23 cellular contexts compared by ENCODE assay signal in the genomic region with DNA sequence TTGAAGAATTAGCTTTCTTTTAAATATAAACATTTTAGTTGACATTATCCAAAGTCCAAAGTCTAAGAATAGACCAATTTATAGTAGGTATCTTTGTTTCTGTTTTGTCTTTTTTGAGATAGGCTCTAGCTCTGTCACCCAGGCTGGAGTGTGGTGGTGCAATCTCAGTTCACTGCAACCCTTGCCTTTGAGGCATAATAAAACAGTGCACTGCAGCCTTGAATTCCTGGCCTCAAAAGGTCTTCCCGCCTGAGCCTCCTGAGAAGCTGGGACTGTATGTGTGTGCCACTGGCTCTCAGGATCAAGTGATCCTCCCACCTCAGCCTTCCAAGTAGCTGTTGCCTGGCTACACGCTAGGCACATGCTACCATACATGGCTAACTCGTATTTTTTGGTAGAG.
"Had no signal": no experiment of that assay in that cellular context is flagged by ENCODE, and none has a peak within 500 bp of the region (broad histone marks: within the 10 kb centered on the region; RNA-seq: fewer than 3 reads in every experiment).

No MANE protein-coding gene starts in this region.

- H3K27me3 Mint-ChIP-seq: naive B cell; natural killer cell treated with Interleukin-12 subunit alpha and Interleukin-12 subunit beta and Interleukin-15 and Interleukin-18, amount 100 ng/mL, for 72 hours; progenitor cell of endocrine pancreas had no signal

- H3K27ac ChIP-seq: dorsolateral prefrontal cortex, gastrocnemius medialis, neural progenitor cell, parathyroid adenoma, stomach, thyroid gland, upper lobe of left lung had no signal

- H3K9me3 Mint-ChIP-seq: mesothelial cell of epicardium; naive B cell; natural killer cell treated with Interleukin-12 subunit alpha and Interleukin-12 subunit beta and Interleukin-15 and Interleukin-18, amount 100 ng/mL, for 72 hours; neural progenitor cell; stimulated activated effector memory CD8-positive, alpha-beta T cell treated with anti-CD3 and anti-CD28 coated beads, Interleukin-12 subunit alpha, Interleukin-12 subunit beta, amount 100 ng/mL, for 72 hours had no signal

- DNase-seq: dorsolateral prefrontal cortex; effector CD4-positive, alpha-beta T cell; foreskin fibroblast; gastrocnemius medialis; head of caudate nucleus; mesenchymal stem cell; mucosa of descending colon; naive B cell; stimulated activated CD4-positive, alpha-beta T cell treated with anti-CD3 and anti-CD28 coated beads, Interleukin-2, amount 100 ng/mL, for 24 hours; stimulated activated CD4-positive, alpha-beta T cell treated with anti-CD3 and anti-CD28 coated beads, Interleukin-4, amount 100 ng/mL, for 24 hours; stimulated activated naive CD4-positive, alpha-beta T cell treated with Interleukin-2 at 50 U/mL for 16 hours; stomach; thyroid gland; upper lobe of left lung had no signal

- H3K36me3 Mint-ChIP-seq: natural killer cell treated with Interleukin-12 subunit alpha and Interleukin-12 subunit beta and Interleukin-15 and Interleukin-18, amount 100 ng/mL, for 72 hours had no signal

- H3K9me3 ChIP-seq: gastrocnemius medialis, mucosa of descending colon, stomach, thyroid gland, upper lobe of left lung had no signal

- H3K4me3 ChIP-seq: dorsolateral prefrontal cortex, gastrocnemius medialis, mucosa of descending colon, neural progenitor cell, stomach, thyroid gland, upper lobe of left lung had no signal

- ATAC-seq: gastrocnemius medialis; mucosa of descending colon; natural killer cell treated with Interleukin-12 subunit alpha and Interleukin-12 subunit beta and Interleukin-15 and Interleukin-18, amount 100 ng/mL, for 72 hours; sciatic nerve; stimulated activated effector memory CD8-positive, alpha-beta T cell treated with anti-CD3 and anti-CD28 coated beads, Interleukin-12 subunit alpha, Interleukin-12 subunit beta, amount 100 ng/mL, for 72 hours had no signal

- H3K4me2 ChIP-seq: neural progenitor cell had no signal

- H3K79me2 ChIP-seq: parathyroid adenoma had no signal

- H3K4me1 Mint-ChIP-seq: mesothelial cell of epicardium, naive B cell, neural progenitor cell had no signal

- H3K9ac ChIP-seq: neural progenitor cell, parathyroid adenoma had no signal

- H3K27ac Mint-ChIP-seq: mesothelial cell of epicardium; naive B cell; natural killer cell treated with Interleukin-12 subunit alpha and Interleukin-12 subunit beta and Interleukin-15 and Interleukin-18, amount 100 ng/mL, for 72 hours; neural progenitor cell; progenitor cell of endocrine pancreas; stimulated activated effector memory CD8-positive, alpha-beta T cell treated with anti-CD3 and anti-CD28 coated beads, Interleukin-12 subunit alpha, Interleukin-12 subunit beta, amount 100 ng/mL, for 72 hours had no signal

- FAIRE-seq: colon, urothelium cell line had no signal

- H3K27me3 ChIP-seq: dorsolateral prefrontal cortex, gastrocnemius medialis, neural progenitor cell, stomach, thyroid gland, upper lobe of left lung had no signal

- H3K4me1 ChIP-seq: gastrocnemius medialis, neural progenitor cell, parathyroid adenoma, thyroid gland, upper lobe of left lung had no signal

- H2AFZ ChIP-seq: neural progenitor cell, parathyroid adenoma had no signal

- H3K4me3 Mint-ChIP-seq: mesothelial cell of epicardium; naive B cell; natural killer cell treated with Interleukin-12 subunit alpha and Interleukin-12 subunit beta and Interleukin-15 and Interleukin-18, amount 100 ng/mL, for 72 hours; neural progenitor cell; stimulated activated effector memory CD8-positive, alpha-beta T cell treated with anti-CD3 and anti-CD28 coated beads, Interleukin-12 subunit alpha, Interleukin-12 subunit beta, amount 100 ng/mL, for 72 hours had no signal
